In the genomic region with DNA sequence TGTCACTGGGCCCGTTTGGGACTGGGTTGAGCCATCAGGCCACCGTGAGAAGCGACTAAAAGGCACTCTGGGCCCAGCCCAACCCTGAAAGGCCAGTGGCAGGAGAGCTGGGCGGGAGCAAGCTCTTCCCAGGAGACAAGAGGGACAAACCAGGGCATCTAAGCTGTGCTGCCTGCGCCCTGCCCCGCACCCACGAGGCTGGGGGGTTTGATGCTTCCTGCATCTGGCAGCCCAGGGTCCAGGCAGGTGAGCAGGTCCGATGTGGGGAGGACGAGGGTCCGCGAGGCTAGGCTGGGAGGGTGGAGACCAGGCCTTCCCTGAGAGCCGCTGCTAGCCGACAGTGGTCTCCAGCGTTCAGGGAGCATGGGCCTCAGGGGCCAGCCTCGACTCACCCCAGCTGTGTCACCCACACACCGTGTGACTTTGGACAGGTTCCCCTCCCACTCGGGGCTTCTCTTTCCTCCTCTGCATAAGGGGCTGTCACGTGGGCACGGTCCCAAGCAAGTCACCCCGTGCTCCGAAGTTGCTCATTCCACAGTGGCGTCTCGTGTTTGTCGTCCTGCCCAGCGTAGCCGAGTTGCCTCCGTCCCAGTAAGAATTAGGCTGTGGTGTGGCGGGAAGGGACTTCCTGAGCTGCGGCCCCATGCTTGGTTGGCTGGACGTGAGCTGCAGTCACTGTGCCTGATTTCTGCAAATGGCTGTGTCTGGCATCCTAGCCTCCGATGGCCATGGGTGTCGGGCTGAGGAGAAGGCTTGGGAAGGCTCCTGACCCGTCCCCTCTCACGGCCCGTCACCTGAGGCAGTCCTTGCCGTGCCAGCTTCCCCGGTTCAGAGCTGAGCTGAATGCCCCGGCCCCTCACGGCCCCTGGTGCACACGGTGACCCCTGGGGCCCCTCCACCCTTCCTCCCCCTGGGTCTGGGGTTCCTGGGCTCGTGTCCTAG, we compare ENCODE assay signal across 19 cellular contexts. TPM values are rescaled to one million over a fixed set of nuclear protein-coding genes. Genes with fewer than 3 reads are reported as not detected.
DNase-seq lines count a peak whose midpoint lies in the region; ATAC-seq, FAIRE-seq and TF ChIP-seq lines count a peak whose summit lies in the region.
"Had no signal": no experiment of that assay in that cellular context is flagged by ENCODE, and none has a peak within 500 bp of the region (broad histone marks: within the 10 kb centered on the region; RNA-seq: fewer than 3 reads in every experiment).

No MANE protein-coding gene starts in this region.

- intact Hi-C loops in left ventricle myocardium inferior (cut with micrococcal nuclease) = no loop called here
- intact Hi-C loops in heart right ventricle (cut with DNase I) = no loop called here
- intact Hi-C loops in K562 (cut with micrococcal nuclease) = no loop called here

- H3K9ac ChIP-seq in K562 (ENCODE audit: insufficient read depth in 1 of 2, low read depth in 2 of 2, low read length in 2 of 2) = 0 out of 4 replicates have a peak overlapping the region, but pooled peaks of 1 of the 2 experiments have one; percentile 7
- H3K9ac ChIP-seq in neural progenitor cell = peak overlapping the region; percentile 32
- H3K9ac ChIP-seq in subcutaneous abdominal adipose tissue (ENCODE audit: low read length in 5 of 5) = peak overlapping the region in 1 of 5 donors; percentile 2

- no peak overlapping the region for H3K4me2 ChIP-seq in K562 (ENCODE audit: insufficient read depth, low read length)
- peak overlapping the region; percentile 10 for H3K4me2 ChIP-seq in neural progenitor cell
- H3K4me2 ChIP-seq: GM23338 had no signal

- ATAC-seq in heart right ventricle = no peak
- no peak for ATAC-seq in K562
- no peak for ATAC-seq in GM21528 (IDR thresholded peaks at IDR 0.05; ENCODE audit: low FRiP score, unreplicated experiment)
- ATAC-seq: GM12878, GM23338, PC-3 had no signal

- H3K4me1 ChIP-seq in left ventricle myocardium inferior (peaks cover 18% of the 10 kb centered on the region), heart right ventricle (peaks cover 0 to 11% (median 7%) of the 10 kb centered on the region in 9 donors), K562 (replicated peaks in 1 of 2; ENCODE audit: control insufficient read depth in 2 of 2, insufficient read depth in 2 of 2, low read length in 2 of 2) (peaks cover 0 to 62% of the 10 kb centered on the region in 2 experiments; a peak in 2 of 5 replicates), neural progenitor cell (peaks cover 11% of the 10 kb centered on the region), subcutaneous abdominal adipose tissue (ENCODE audit: control insufficient read depth in 5 of 5, insufficient read depth in 5 of 5, low read length in 5 of 5) (peaks cover 9 to 57% (median 48%) of the 10 kb centered on the region in 5 donors)

- no peak for TF ChIP-seq CTCF in left ventricle myocardium inferior (IDR thresholded peaks at IDR 0.05; ENCODE audit: borderline replicate concordance)
- no peak for TF ChIP-seq CTCF in heart right ventricle (IDR thresholded peaks at IDR 0.05)
- no peak for TF ChIP-seq CTCF in K562 (IDR thresholded peaks at IDR 0.05 in 2 of 3, conservative IDR thresholded peaks at IDR 0.05 in 1 of 3; ENCODE audit: insufficient read depth in 2 of 3, low read depth in 1 of 3, low read length in 3 of 3)
- no peak for TF ChIP-seq CTCF in neural progenitor cell (IDR thresholded peaks at IDR 0.05)
- TF ChIP-seq CTCF in foreskin fibroblast (IDR thresholded peaks at IDR 0.05; ENCODE audit: low read depth, low read length) = no peak

- no peak for FAIRE-seq in K562 (lab: Jason Lieb, UNC)
- FAIRE-seq: GM12878 had no signal

- CTCF ChIA-PET in K562 (lab: Yijun Ruan, JAX; ENCODE audit: low intra/inter-chr PET ratio) = no interaction called here

- peaks cover 9% of the 10 kb centered on the region for H3K27me3 Mint-ChIP-seq in neural progenitor cell (ENCODE audit: insufficient read depth, low read depth)

- H3K36me3 ChIP-seq in left ventricle myocardium inferior (peaks cover 92% of the 10 kb centered on the region), heart right ventricle (peaks cover 0 to 100% (median 65%) of the 10 kb centered on the region in 9 donors), K562 (ENCODE audit: control insufficient read depth, insufficient read depth, low read length) (peaks cover 34% of the 10 kb centered on the region; the same call in 1 of the 3 replicates), neural progenitor cell (no peaks in the 10 kb centered on the region), subcutaneous abdominal adipose tissue (ENCODE audit: control insufficient read depth in 5 of 5, insufficient read depth in 5 of 5, low read length in 5 of 5) (peaks cover 0 to 93% (median 79%) of the 10 kb centered on the region in 5 donors)

- H3K27me3 ChIP-seq in left ventricle myocardium inferior (ENCODE audit: low read depth) (no peaks in the 10 kb centered on the region), heart right ventricle (no peaks in the 10 kb centered on the region), K562 (ENCODE audit: control insufficient read depth in 2 of 2, insufficient read depth in 2 of 2, low read length in 2 of 2) (no peaks in the 10 kb centered on the region), neural progenitor cell (no peaks in the 10 kb centered on the region), subcutaneous abdominal adipose tissue (ENCODE audit: control insufficient read depth in 5 of 5, insufficient read depth in 4 of 5, low read length in 5 of 5) (no peaks in the 10 kb centered on the region)

- H4K20me1 ChIP-seq in K562 (replicated peaks; ENCODE audit: control insufficient read depth, insufficient read depth, low read length) (peaks cover 5% of the 10 kb centered on the region; the same call in 1 of the 2 replicates), neural progenitor cell (ENCODE audit: low read depth) (peaks cover 22% of the 10 kb centered on the region)

- H3K9me3 ChIP-seq in left ventricle myocardium inferior (replicated peaks) (no peaks in the 10 kb centered on the region), heart right ventricle (no peaks in the 10 kb centered on the region), K562 (replicated peaks; ENCODE audit: control insufficient read depth, insufficient read depth, low read depth, low read length) (no peaks in the 10 kb centered on the region), neural progenitor cell (ENCODE audit: low read depth) (no peaks in the 10 kb centered on the region), subcutaneous abdominal adipose tissue (ENCODE audit: control insufficient read depth in 5 of 5, low read length in 5 of 5) (no peaks in the 10 kb centered on the region)

- no peak for TF ChIP-seq POLR2A in K562 (conservative IDR thresholded peaks at IDR 0.05)

- POLR2A ChIA-PET in K562 (lab: Yijun Ruan, JAX) = interaction anchor here (1.2 kb wide), 1 partner anchor 14 kb away, joined by 3 read pairs; no protein-coding TSS in a partner anchor

- H3K9me1 ChIP-seq in K562 (ENCODE audit: control insufficient read depth, insufficient read depth, low read length) = peaks cover 3% of the 10 kb centered on the region

- no TSS peak for BruUV-seq in K562 (replicated peaks; lab: Mats Ljungman, UMichigan)

- no peak for TF ChIP-seq RAD21 in K562 (CRISPR knock-in tag; conservative IDR thresholded peaks at IDR 0.05 in 1 of 2, IDR thresholded peaks at IDR 0.05 in 1 of 2)

- H2AFZ ChIP-seq in K562 (ENCODE audit: low read depth, low read length) (no peak overlapping the region), neural progenitor cell (replicated peaks) (no peak overlapping the region)
- H2AFZ ChIP-seq: GM23338 had no signal

- in situ Hi-C loops in K562 (cut with MboI) = no loop called here

- H3K27ac ChIP-seq in left ventricle myocardium inferior (replicated peaks) (peak overlapping the region; percentile 52), heart right ventricle (peak overlapping the region in 2 of 10 donors; percentile 28 to 53), K562 (ENCODE audit: extremely low read depth, low read depth, low read length) (no peak overlapping the region), neural progenitor cell (peak overlapping the region; percentile 51), subcutaneous abdominal adipose tissue (ENCODE audit: low read depth, low read length) (peak overlapping the region; percentile 65)

- H3K4me1 Mint-ChIP-seq in neural progenitor cell = no peaks in the 10 kb centered on the region
- H3K4me1 Mint-ChIP-seq: GM23338 had no signal

- no peak overlapping the region for H3K4me3 Mint-ChIP-seq in neural progenitor cell
- H3K4me3 Mint-ChIP-seq: GM23338 had no signal

- H3F3A ChIP-seq in neural progenitor cell (ENCODE audit: low read depth) = no peaks in the 10 kb centered on the region

- no peaks in the 10 kb centered on the region for H3K9me3 Mint-ChIP-seq in neural progenitor cell
- H3K9me3 Mint-ChIP-seq: GM23338 had no signal

- no peak overlapping the region for H3K27ac Mint-ChIP-seq in neural progenitor cell
- H3K27ac Mint-ChIP-seq: GM23338 had no signal

- DNase-seq in left ventricle myocardium inferior (no peak), heart right ventricle (no peak), K562 (ENCODE audit: extremely low read depth in 1 of 4, low spot score in 3 of 4) (no peak), neural progenitor cell (ENCODE audit: low spot score) (no peak), NCI-H82 (lab: John Stamatoyannopoulos, UW) (no peak), foreskin fibroblast (no peak)
- DNase-seq: DMS 273 treated with DMSO at 0.1 percent for 48 hours, GDM1, Karpas-422, NCI-H1105 treated with DMSO at 0.1 percent for 48 hours, NCI-H187 treated with DMSO at 0.1 percent for 48 hours, NCI-H446 treated with DMSO at 0.1 percent for 48 hours, PC-3 had no signal

- H3K4me3 ChIP-seq in left ventricle myocardium inferior (no peak overlapping the region), heart right ventricle (no peak overlapping the region), K562 (no peak overlapping the region), neural progenitor cell (no peak overlapping the region), subcutaneous abdominal adipose tissue (ENCODE audit: low read depth in 1 of 5, low read length in 5 of 5) (peak overlapping the region in 1 of 5 donors; percentile 35), foreskin fibroblast (ENCODE audit: low read depth in 1 of 2, low read length in 2 of 2) (no peak overlapping the region)
- H3K4me3 ChIP-seq: GM12878, GM23338 had no signal

- WGBS in heart right ventricle, 2 donors = 83 to 87% methylated on average over 41 of the region's 41 CpGs
- WGBS in K562 (ENCODE audit: insufficient coverage, low coverage, missing lambda C conversion rate) = 84% methylated on average over 33 of the region's 41 CpGs

- no peak for TF ChIP-seq EP300 in K562 (IDR thresholded peaks at IDR 0.05; ENCODE audit: low read length)

- H3K79me2 ChIP-seq in K562 (ENCODE audit: control insufficient read depth, insufficient read depth, low read length) (no peaks in the 10 kb centered on the region), neural progenitor cell (ENCODE audit: low read depth) (no peaks in the 10 kb centered on the region)

- H3K36me3 Mint-ChIP-seq in neural progenitor cell = peaks cover 9% of the 10 kb centered on the region

RNA-seq across cellular contexts. Expression of gene PLIN4, which starts 15.7 kb away (rescaled TPM):
- total RNA-seq in left ventricle myocardium inferior (162 TPM), heart right ventricle (100 to 1,000 TPM; 143 to 416 (median 198) TPM), K562 (2014; rRNA removed) (0.08 and 0.14 TPM in 2 replicates), K562 (2014; rRNA removed; fragmentation: Illumina TruSeq; extraction: Trizol) (0.04 TPM in 1 of 2 replicates, not detected in the other), K562 (2015; rRNA removed; fragmentation: Illumina TruSeq; extraction: Trizol) (0.04 TPM in 1 of 2 replicates, not detected in the other), K562 (2021) (0.09 TPM in 2 replicates), neural progenitor cell (ENCODE audit: low replicate concordance) (0.15 TPM in 1 of 2 replicates, not detected in the other)
- polyA plus RNA-seq in heart right ventricle (100 to 1,000 TPM in 1 of 2 donors, 10 to 100 TPM in 1; 42.0 to 225 TPM), K562 (2011; rRNA removed) (0.06 and 0.12 TPM in 2 replicates), K562 (2014; fragmentation: Illumina TruSeq; extraction: Trizol) (0.04 and 0.08 TPM in 2 replicates), K562 (2014; fragmentation: Nextera tagmentation; extraction: Ambion mirVana) (not detected), K562 (2014; rRNA removed) (0.07 and 0.16 TPM in 2 replicates)
- 1.0 and 3.0 TPM in 2 replicates for total RNA-seq in K562 (2011; cell fraction: chromatin; rRNA removed; ENCODE audit: low replicate concordance)
- 0.92 and 1.2 TPM in 2 replicates for total RNA-seq in K562 (2011; cell fraction: nucleolus; rRNA removed)
- total RNA-seq in K562 (2011; cell fraction: nucleoplasm; rRNA removed) = 0.53 and 0.81 TPM in 2 replicates
- polyA plus RNA-seq in K562 (2011; cell fraction: cytosol; rRNA removed) = 0.06 and 0.15 TPM in 2 replicates
- 0.41 and 0.92 TPM in 2 replicates for polyA plus RNA-seq in K562 (2011; cell fraction: nucleus; rRNA removed)
- 0.10 and 0.17 TPM in 2 replicates for polyA plus RNA-seq in K562 (2012)
- 0.07 TPM in 1 of 2 replicates, not detected in the other for polyA minus RNA-seq in K562 (2011; rRNA and poly(A)+ RNA removed)
- not detected in 2 replicates for polyA minus RNA-seq in K562 (2011; cell fraction: cytosol; rRNA and poly(A)+ RNA removed)
- polyA minus RNA-seq in K562 (2011; cell fraction: nucleus; rRNA and poly(A)+ RNA removed) = 0.11 and 0.13 TPM in 2 replicates

RNA-seq across cellular contexts. Expression of gene HDGFL2, which starts 30.5 kb away (rescaled TPM):
- total RNA-seq in left ventricle myocardium inferior (22.8 TPM), heart right ventricle (10 to 100 TPM; 20.5 to 39.0 (median 26.7) TPM), K562 (2014; rRNA removed) (48.7 and 61.7 TPM in 2 replicates), K562 (2014; rRNA removed; fragmentation: Illumina TruSeq; extraction: Trizol) (10.7 and 12.3 TPM in 2 replicates), K562 (2015; rRNA removed; fragmentation: Illumina TruSeq; extraction: Trizol) (27.9 and 29.4 TPM in 2 replicates), K562 (2021) (39.7 and 45.9 TPM in 2 replicates), neural progenitor cell (ENCODE audit: low replicate concordance) (36.0 and 166 TPM in 2 replicates)
- polyA plus RNA-seq in heart right ventricle (10 to 100 TPM; 32.9 to 40.9 TPM), K562 (2011; rRNA removed) (14.3 and 21.1 TPM in 2 replicates), K562 (2014; fragmentation: Illumina TruSeq; extraction: Trizol) (16.0 and 27.4 TPM in 2 replicates), K562 (2014; fragmentation: Nextera tagmentation; extraction: Ambion mirVana) (under 1 TPM; 0.13 to 0.21 TPM), K562 (2014; rRNA removed) (39.7 and 50.8 TPM in 2 replicates)
- 18.0 and 40.2 TPM in 2 replicates for total RNA-seq in K562 (2011; cell fraction: chromatin; rRNA removed; ENCODE audit: low replicate concordance)
- total RNA-seq in K562 (2011; cell fraction: nucleolus; rRNA removed) = 25.8 and 27.2 TPM in 2 replicates
- total RNA-seq in K562 (2011; cell fraction: nucleoplasm; rRNA removed) = 18.5 and 20.0 TPM in 2 replicates
- 10.7 and 15.1 TPM in 2 replicates for polyA plus RNA-seq in K562 (2011; cell fraction: cytosol; rRNA removed)
- 32.8 and 44.3 TPM in 2 replicates for polyA plus RNA-seq in K562 (2011; cell fraction: nucleus; rRNA removed)
- 29.5 and 31.2 TPM in 2 replicates for polyA plus RNA-seq in K562 (2012)
- polyA minus RNA-seq in K562 (2011; rRNA and poly(A)+ RNA removed) = 9.0 and 10.3 TPM in 2 replicates
- polyA minus RNA-seq in K562 (2011; cell fraction: cytosol; rRNA and poly(A)+ RNA removed) = 14.8 and 23.0 TPM in 2 replicates
- polyA minus RNA-seq in K562 (2011; cell fraction: nucleus; rRNA and poly(A)+ RNA removed) = 6.3 and 9.2 TPM in 2 replicates

RNA-seq across cellular contexts. Expression of gene PLIN5, which starts 32.5 kb away (rescaled TPM):
- total RNA-seq in left ventricle myocardium inferior (73.5 TPM), heart right ventricle (100 to 1,000 TPM in 1 of 10 donors, 10 to 100 TPM in 9; 33.6 to 144 (median 45.7) TPM), K562 (2014; rRNA removed) (0.50 and 0.86 TPM in 2 replicates), K562 (2014; rRNA removed; fragmentation: Illumina TruSeq; extraction: Trizol) (0.15 and 0.26 TPM in 2 replicates), K562 (2015; rRNA removed; fragmentation: Illumina TruSeq; extraction: Trizol) (0.07 TPM in 1 of 2 replicates, not detected in the other), K562 (2021) (1.3 TPM in 2 replicates), neural progenitor cell (ENCODE audit: low replicate concordance) (1.2 and 5.1 TPM in 2 replicates)
- polyA plus RNA-seq in heart right ventricle (100 to 1,000 TPM in 1 of 2 donors, 10 to 100 TPM in 1; 25.7 to 149 TPM), K562 (2011; rRNA removed) (1.3 and 1.6 TPM in 2 replicates), K562 (2014; fragmentation: Illumina TruSeq; extraction: Trizol) (0.54 and 0.62 TPM in 2 replicates), K562 (2014; fragmentation: Nextera tagmentation; extraction: Ambion mirVana) (under 1 TPM; 0.04 TPM), K562 (2014; rRNA removed) (0.85 and 0.94 TPM in 2 replicates)
- 8.0 and 24.6 TPM in 2 replicates for total RNA-seq in K562 (2011; cell fraction: chromatin; rRNA removed; ENCODE audit: low replicate concordance)
- 11.3 and 12.8 TPM in 2 replicates for total RNA-seq in K562 (2011; cell fraction: nucleolus; rRNA removed)
- 10.8 and 12.9 TPM in 2 replicates for total RNA-seq in K562 (2011; cell fraction: nucleoplasm; rRNA removed)
- polyA plus RNA-seq in K562 (2011; cell fraction: cytosol; rRNA removed) = 1.0 and 1.3 TPM in 2 replicates
- polyA plus RNA-seq in K562 (2011; cell fraction: nucleus; rRNA removed) = 3.6 and 9.2 TPM in 2 replicates
- polyA plus RNA-seq in K562 (2012) = 0.50 and 0.51 TPM in 2 replicates
- polyA minus RNA-seq in K562 (2011; rRNA and poly(A)+ RNA removed) = 0.81 and 1.5 TPM in 2 replicates
- 0.95 TPM in 1 of 2 replicates, not detected in the other for polyA minus RNA-seq in K562 (2011; cell fraction: cytosol; rRNA and poly(A)+ RNA removed)
- 2.0 and 2.8 TPM in 2 replicates for polyA minus RNA-seq in K562 (2011; cell fraction: nucleus; rRNA and poly(A)+ RNA removed)
- total RNA-seq: A172 had no signal
- polyA plus RNA-seq: BJ had no signal

RNA-seq across cellular contexts. Expression of gene LRG1, which starts 37.3 kb away (rescaled TPM):
- total RNA-seq in left ventricle myocardium inferior (0.41 TPM), heart right ventricle (1 to 10 TPM in 1 of 10 donors, under 1 TPM in 9; 0.06 to 1.3 (median 0.31) TPM), K562 (2014; rRNA removed) (8.4 and 10.6 TPM in 2 replicates), K562 (2014; rRNA removed; fragmentation: Illumina TruSeq; extraction: Trizol) (3.8 and 4.6 TPM in 2 replicates), K562 (2015; rRNA removed; fragmentation: Illumina TruSeq; extraction: Trizol) (9.4 and 9.5 TPM in 2 replicates), K562 (2021) (11.5 and 11.7 TPM in 2 replicates), neural progenitor cell (ENCODE audit: low replicate concordance) (0.19 TPM in 1 of 2 replicates, not detected in the other)
- polyA plus RNA-seq in heart right ventricle (under 1 TPM; 0.15 to 0.29 TPM), K562 (2011; rRNA removed) (10.9 and 11.9 TPM in 2 replicates), K562 (2014; fragmentation: Illumina TruSeq; extraction: Trizol) (8.7 and 12.6 TPM in 2 replicates), K562 (2014; fragmentation: Nextera tagmentation; extraction: Ambion mirVana) (1 to 10 TPM; 1.5 to 5.1 TPM), K562 (2014; rRNA removed) (11.9 and 12.3 TPM in 2 replicates)
- 5.0 and 14.6 TPM in 2 replicates for total RNA-seq in K562 (2011; cell fraction: chromatin; rRNA removed; ENCODE audit: low replicate concordance)
- total RNA-seq in K562 (2011; cell fraction: nucleolus; rRNA removed) = 18.2 and 23.3 TPM in 2 replicates
- 12.4 and 14.4 TPM in 2 replicates for total RNA-seq in K562 (2011; cell fraction: nucleoplasm; rRNA removed)
- polyA plus RNA-seq in K562 (2011; cell fraction: cytosol; rRNA removed) = 15.4 and 23.9 TPM in 2 replicates
- polyA plus RNA-seq in K562 (2011; cell fraction: nucleus; rRNA removed) = 2.7 and 3.4 TPM in 2 replicates
- polyA plus RNA-seq in K562 (2012) = 9.0 and 20.7 TPM in 2 replicates
- 3.2 and 3.6 TPM in 2 replicates for polyA minus RNA-seq in K562 (2011; rRNA and poly(A)+ RNA removed)
- 6.2 and 7.6 TPM in 2 replicates for polyA minus RNA-seq in K562 (2011; cell fraction: cytosol; rRNA and poly(A)+ RNA removed)
- 1.2 and 2.6 TPM in 2 replicates for polyA minus RNA-seq in K562 (2011; cell fraction: nucleus; rRNA and poly(A)+ RNA removed)

RNA-seq across cellular contexts. Expression of gene UBXN6, which starts 45.0 kb away (rescaled TPM):
- total RNA-seq in left ventricle myocardium inferior (113 TPM), heart right ventricle (100 to 1,000 TPM in 9 of 10 donors, 10 to 100 TPM in 1; 90.6 to 123 (median 104) TPM), K562 (2014; rRNA removed) (49.7 and 63.6 TPM in 2 replicates), K562 (2014; rRNA removed; fragmentation: Illumina TruSeq; extraction: Trizol) (8.6 and 11.0 TPM in 2 replicates), K562 (2015; rRNA removed; fragmentation: Illumina TruSeq; extraction: Trizol) (29.5 and 33.1 TPM in 2 replicates), K562 (2021) (80.8 and 90.2 TPM in 2 replicates), neural progenitor cell (ENCODE audit: low replicate concordance) (24.9 and 42.7 TPM in 2 replicates)
- polyA plus RNA-seq in heart right ventricle (100 to 1,000 TPM; 127 to 131 TPM), K562 (2011; rRNA removed) (38.2 and 51.7 TPM in 2 replicates), K562 (2014; fragmentation: Illumina TruSeq; extraction: Trizol) (17.5 and 45.2 TPM in 2 replicates), K562 (2014; fragmentation: Nextera tagmentation; extraction: Ambion mirVana) (1 to 10 TPM in 1 of 2 experiments, under 1 TPM in 1; 0.48 to 1.8 TPM), K562 (2014; rRNA removed) (59.4 and 59.7 TPM in 2 replicates)
- 23.2 and 58.0 TPM in 2 replicates for total RNA-seq in K562 (2011; cell fraction: chromatin; rRNA removed; ENCODE audit: low replicate concordance)
- 57.5 and 64.5 TPM in 2 replicates for total RNA-seq in K562 (2011; cell fraction: nucleolus; rRNA removed)
- 32.2 and 37.0 TPM in 2 replicates for total RNA-seq in K562 (2011; cell fraction: nucleoplasm; rRNA removed)
- 58.6 and 121 TPM in 2 replicates for polyA plus RNA-seq in K562 (2011; cell fraction: cytosol; rRNA removed)
- polyA plus RNA-seq in K562 (2011; cell fraction: nucleus; rRNA removed) = 54.4 and 74.2 TPM in 2 replicates
- polyA plus RNA-seq in K562 (2012) = 56.8 and 86.6 TPM in 2 replicates
- 17.1 and 20.7 TPM in 2 replicates for polyA minus RNA-seq in K562 (2011; rRNA and poly(A)+ RNA removed)
- 32.3 and 41.4 TPM in 2 replicates for polyA minus RNA-seq in K562 (2011; cell fraction: cytosol; rRNA and poly(A)+ RNA removed)
- 14.9 and 15.9 TPM in 2 replicates for polyA minus RNA-seq in K562 (2011; cell fraction: nucleus; rRNA and poly(A)+ RNA removed)

Comparison
In these comparisons a context has a peak if more than half of its experiments do, and no peak if none do; other contexts are left out.
1. RNA of gene PLIN4, which starts 15.7 kb away (total RNA-seq): 143 to 416 TPM in heart right ventricle and 162 TPM in left ventricle myocardium inferior (single experiment); 0.04 to 3.0 TPM in K562 and 0.15 TPM in neural progenitor cell; every median in the first group is over 10 times any median in the second.